Comparison of ENCODE assay signal across 19 cellular contexts in the genomic region with DNA sequence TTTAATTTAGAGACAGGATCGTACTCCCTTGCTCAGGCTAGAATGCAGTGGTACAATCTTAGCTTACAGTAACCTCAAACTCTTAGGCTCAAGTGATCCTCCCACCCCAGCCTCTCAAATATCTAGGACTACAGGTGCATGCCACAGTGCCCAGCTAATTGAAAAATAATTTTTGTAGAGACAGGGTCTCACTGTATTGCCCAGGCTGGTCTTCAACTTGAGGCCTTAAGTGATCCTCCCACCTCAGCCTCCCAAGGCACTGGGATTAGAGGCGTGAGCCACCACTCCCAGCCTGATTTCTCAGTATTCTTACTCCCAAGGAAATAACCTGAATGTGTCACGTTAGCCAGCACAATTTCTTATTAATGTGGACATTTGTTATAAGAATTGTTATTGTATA. TPM values are rescaled to one million over a fixed set of nuclear protein-coding genes. Genes with fewer than 3 reads are reported as not detected.
DNase-seq lines count a peak whose midpoint lies in the region; ATAC-seq, FAIRE-seq and TF ChIP-seq lines count a peak whose summit lies in the region.
"Had no signal": no experiment of that assay in that cellular context is flagged by ENCODE, and none has a peak within 500 bp of the region (broad histone marks: within the 10 kb centered on the region; RNA-seq: fewer than 3 reads in every experiment).

No MANE protein-coding gene starts in this region.

- 91% methylated on average over 3 of the region's 3 CpGs for WGBS in HepG2 (ENCODE audit: low lambda C conversion rate)
- 90% methylated on average over 3 of the region's 3 CpGs for WGBS in right lobe of liver (ENCODE audit: insufficient coverage, low coverage, low lambda C conversion rate, missing lambda C conversion rate)
- WGBS in K562 (ENCODE audit: insufficient coverage, low coverage, missing lambda C conversion rate), result 65% methylated on average over 3 of the region's 3 CpGs
- no CpG with 5 or more reads among the region's 3 CpGs for WGBS in trophoblast cell (ENCODE audit: extremely low coverage, insufficient coverage, insufficient read length)

- TF ChIP-seq CTCF in HepG2 (CRISPR knock-in tag; IDR thresholded peaks at IDR 0.05) (no peak), right lobe of liver (IDR thresholded peaks at IDR 0.05) (no peak), Loucy (conservative IDR thresholded peaks at IDR 0.05; ENCODE audit: low read length) (no peak), K562 (IDR thresholded peaks at IDR 0.05 in 2 of 3, conservative IDR thresholded peaks at IDR 0.05 in 1 of 3; ENCODE audit: insufficient read depth in 2 of 3, low read depth in 1 of 3, low read length in 3 of 3) (no peak), MCF 10A (IDR thresholded peaks at IDR 0.05; ENCODE audit: unreplicated experiment) (no peak)

- H3K36me3 ChIP-seq in HepG2 (replicated peaks in 1 of 2; ENCODE audit: control insufficient read depth in 1 of 2, insufficient read depth in 2 of 2, low read length in 2 of 2) (0 out of 5 replicates have a peak, but pooled peaks cover 0 to 3% of the 10 kb centered on the region in 2 experiments), right lobe of liver (no peaks in the 10 kb centered on the region), Loucy (ENCODE audit: insufficient read depth, low read length) (no peaks in the 10 kb centered on the region), K562 (ENCODE audit: control insufficient read depth, insufficient read depth, low read length) (peaks cover 9% of the 10 kb centered on the region; the same call in 1 of the 3 replicates), trophoblast cell (ENCODE audit: control insufficient read depth in 1 of 2, insufficient read depth in 2 of 2, low read length in 2 of 2) (peaks cover 0 to 2% of the 10 kb centered on the region in 2 experiments)

- H3K36me3 Mint-ChIP-seq in MCF 10A (ENCODE audit: insufficient read depth, unreplicated experiment), result no peaks in the 10 kb centered on the region

- H3K18ac ChIP-seq in trophoblast cell (ENCODE audit: low read length), result no peak overlapping the region

- BruUV-seq in HepG2 (replicated peaks; lab: Mats Ljungman, UMichigan), result no TSS peak
- no TSS peak for BruUV-seq in K562 (replicated peaks; lab: Mats Ljungman, UMichigan)
- no TSS peak for BruUV-seq in MCF 10A (replicated peaks; lab: Mats Ljungman, UMichigan)

- H4K8ac ChIP-seq in trophoblast cell (ENCODE audit: low read depth, low read length), result no peak overlapping the region

- no peak overlapping the region for H4K12ac ChIP-seq in trophoblast cell (ENCODE audit: low read depth, low read length)

- H3K14ac ChIP-seq in trophoblast cell (ENCODE audit: low read length), result no peak overlapping the region

- H3K27me3 Mint-ChIP-seq in MCF 10A (ENCODE audit: insufficient read depth, unreplicated experiment), result no peaks in the 10 kb centered on the region

- H3K79me2 ChIP-seq in HepG2 (ENCODE audit: insufficient read depth, low read length) (peaks cover 92% of the 10 kb centered on the region), Loucy (ENCODE audit: insufficient read depth, low read length) (peaks cover 100% of the 10 kb centered on the region), K562 (ENCODE audit: control insufficient read depth, insufficient read depth, low read length) (peaks cover 96% of the 10 kb centered on the region), trophoblast cell (ENCODE audit: control insufficient read depth, insufficient read depth, low read length, poor library complexity) (peaks cover 3% of the 10 kb centered on the region)

- TF ChIP-seq RAD21 in HepG2 (CRISPR knock-in tag; IDR thresholded peaks at IDR 0.05) (no peak), K562 (CRISPR knock-in tag; conservative IDR thresholded peaks at IDR 0.05 in 1 of 2, IDR thresholded peaks at IDR 0.05 in 1 of 2) (no peak)

- peak overlapping the region; percentile 19 for H3K4ac ChIP-seq in trophoblast cell (ENCODE audit: low read depth, low read length)

- no peaks in the 10 kb centered on the region for H3K79me1 ChIP-seq in trophoblast cell (ENCODE audit: low read length)

- no peak overlapping the region for H2BK120ac ChIP-seq in trophoblast cell (ENCODE audit: insufficient read depth, low read length, poor library complexity)

- H3K9me2 ChIP-seq in Loucy (replicated peaks; ENCODE audit: low read depth, low read length), result no peaks in the 10 kb centered on the region

- intact Hi-C loops in HepG2 (cut with micrococcal nuclease; ENCODE audit: unreplicated experiment), result no loop called here
- intact Hi-C loops in right lobe of liver (cut with DNase I), result no loop called here
- intact Hi-C loops in K562 (cut with micrococcal nuclease), result no loop called here
- intact Hi-C loops in MCF 10A (cut with micrococcal nuclease), result no loop called here

- H3K9me3 ChIP-seq in HepG2 (ENCODE audit: low read length), result no peaks in the 10 kb centered on the region
- H3K9me3 ChIP-seq in right lobe of liver, result no peaks in the 10 kb centered on the region
- no peaks in the 10 kb centered on the region for H3K9me3 ChIP-seq in Loucy (ENCODE audit: insufficient read depth, low read depth, low read length)
- no peaks in the 10 kb centered on the region for H3K9me3 ChIP-seq in K562 (replicated peaks; ENCODE audit: control insufficient read depth, insufficient read depth, low read depth, low read length)
- no peaks in the 10 kb centered on the region for H3K9me3 ChIP-seq in trophoblast cell (ENCODE audit: insufficient read depth, low read depth, low read length)
- H3K9me3 ChIP-seq: Caco-2 had no signal

- H3K9ac ChIP-seq in HepG2 (ENCODE audit: insufficient read depth, low read depth, low read length) (no peak overlapping the region), Loucy (ENCODE audit: low read depth, low read length, poor library complexity, severe bottlenecking) (no peak overlapping the region), K562 (ENCODE audit: insufficient read depth in 1 of 2, low read depth in 2 of 2, low read length in 2 of 2) (no peak overlapping the region), trophoblast cell (ENCODE audit: low read length) (no peak overlapping the region)
- H3K9ac ChIP-seq: GM23248 had no signal

- no peak for ATAC-seq in HepG2
- no peak for ATAC-seq in right lobe of liver
- no peak; the same call in 2 of the 3 replicates for ATAC-seq in K562
- no peak for ATAC-seq in GM18502 (IDR thresholded peaks at IDR 0.05; ENCODE audit: poor library complexity, unreplicated experiment)
- ATAC-seq: CD8-positive, alpha-beta T cell had no signal

- H2BK12ac ChIP-seq in trophoblast cell (ENCODE audit: low read length), result no peak overlapping the region

- H3F3A ChIP-seq in Loucy (ENCODE audit: low read depth), result no peaks in the 10 kb centered on the region

- CTCF ChIA-PET in HepG2 (lab: Yijun Ruan, JAX; ENCODE audit: low intra/inter-chr PET ratio, low total read pairs) (no interaction called here), K562 (lab: Yijun Ruan, JAX; ENCODE audit: low intra/inter-chr PET ratio) (no interaction called here), MCF 10A (lab: Yijun Ruan, JAX) (interaction anchor here (1.2 to 1.3 kb wide), 2 partner anchors 27 to 87 kb away, joined by 4 to 5 read pairs; no protein-coding TSS in a partner anchor)

- TF ChIP-seq POLR2A in HepG2 (IDR thresholded peaks at IDR 0.05; ENCODE audit: insufficient read depth in 1 of 2, low read depth in 2 of 2, low read length in 2 of 2) (no peak), right lobe of liver (IDR thresholded peaks at IDR 0.05) (no peak), K562 (conservative IDR thresholded peaks at IDR 0.05) (no peak)

- H3K27me3 ChIP-seq in HepG2 (ENCODE audit: control insufficient read depth in 1 of 2, insufficient read depth in 2 of 2, low read length in 2 of 2) (no peaks in the 10 kb centered on the region), right lobe of liver (no peaks in the 10 kb centered on the region), Loucy (ENCODE audit: insufficient read depth, low read length, poor library complexity, severe bottlenecking) (no peaks in the 10 kb centered on the region), K562 (ENCODE audit: control insufficient read depth in 2 of 2, insufficient read depth in 2 of 2, low read length in 2 of 2) (no peaks in the 10 kb centered on the region), trophoblast cell (ENCODE audit: insufficient read depth, low read length) (no peaks in the 10 kb centered on the region)

- H3K9me1 ChIP-seq in K562 (ENCODE audit: control insufficient read depth, insufficient read depth, low read length), result no peaks in the 10 kb centered on the region

- H3K23ac ChIP-seq in trophoblast cell (ENCODE audit: low read length), result no peak overlapping the region

- peaks cover 7% of the 10 kb centered on the region for H3K4me1 Mint-ChIP-seq in MCF 10A (ENCODE audit: insufficient read depth, unreplicated experiment)

- no peak overlapping the region for H3K4me2 ChIP-seq in HepG2 (ENCODE audit: low read depth, low read length)
- peak overlapping the region; percentile 62 for H3K4me2 ChIP-seq in Loucy (ENCODE audit: low read depth, low read length, poor library complexity, severe bottlenecking)
- H3K4me2 ChIP-seq in K562 (ENCODE audit: insufficient read depth, low read length), result no peak overlapping the region
- H3K4me2 ChIP-seq in trophoblast cell (ENCODE audit: low read length), result no peak overlapping the region

- H3K4me3 ChIP-seq in HepG2 (replicated peaks in 1 of 3; ENCODE audit: insufficient read depth in 1 of 3, low read depth in 2 of 3, low read length in 3 of 3) (no peak overlapping the region), right lobe of liver (no peak overlapping the region), Loucy (ENCODE audit: low read length, poor library complexity, severe bottlenecking) (peak overlapping the region; percentile 16), K562 (no peak overlapping the region), trophoblast cell (ENCODE audit: low read depth, low read length) (no peak overlapping the region)
- H3K4me3 ChIP-seq: GM23248 had no signal

- no peak overlapping the region for H3K27ac Mint-ChIP-seq in MCF 10A (ENCODE audit: low read depth, unreplicated experiment)
- H3K27ac Mint-ChIP-seq: CD8-positive, alpha-beta T cell had no signal

- no peak overlapping the region for H4K91ac ChIP-seq in trophoblast cell (ENCODE audit: low read depth, low read length)

- no peak overlapping the region for H3K4me3 Mint-ChIP-seq in MCF 10A (ENCODE audit: unreplicated experiment)
- H3K4me3 Mint-ChIP-seq: CD8-positive, alpha-beta T cell had no signal

- TF ChIP-seq EP300 in HepG2 (IDR thresholded peaks at IDR 0.05; ENCODE audit: low read depth in 2 of 2, low read length in 2 of 2), result no peak
- TF ChIP-seq EP300 in HepG2 (CRISPR knock-in tag; IDR thresholded peaks at IDR 0.05; ENCODE audit: borderline replicate concordance), result no peak
- no peak for TF ChIP-seq EP300 in K562 (IDR thresholded peaks at IDR 0.05; ENCODE audit: low read length)

- H4K20me1 ChIP-seq in HepG2 (ENCODE audit: insufficient read depth, low read length) (peaks cover 87% of the 10 kb centered on the region), Loucy (ENCODE audit: insufficient read depth, low read length, poor library complexity, severe bottlenecking) (peaks cover 86% of the 10 kb centered on the region), K562 (replicated peaks; ENCODE audit: control insufficient read depth, insufficient read depth, low read length) (peaks cover 25% of the 10 kb centered on the region)

- FAIRE-seq in HepG2 (lab: Jason Lieb, UNC) (no peak), K562 (lab: Jason Lieb, UNC) (no peak)
- FAIRE-seq: GM12892, GM19239, H1 had no signal

- DNase-seq in HepG2 (ENCODE audit: low spot score) (no peak), right lobe of liver (no peak), K562 (ENCODE audit: extremely low read depth in 1 of 4, low spot score in 3 of 4) (no peak), trophoblast cell (no peak), cortex of kidney (lab: John Stamatoyannopoulos, UW) (no peak), MCF 10A (ENCODE audit: unreplicated experiment) (no peak)
- DNase-seq: C1 segment of cervical spinal cord; Caco-2; CD8-positive, alpha-beta T cell; DMS153; DND-41; GM23248; H7; HCEC 1CT had no signal

- POLR2A ChIA-PET in HepG2 (lab: Yijun Ruan, JAX), result no interaction called here
- POLR2A ChIA-PET in K562 (lab: Yijun Ruan, JAX), result interaction anchor here (0.8 to 2.3 kb wide), 3 partner anchors 10 to 19 kb away, joined by 3 to 12 read pairs (median 4); partner anchors contain the start of gene RLF
- POLR2A ChIA-PET in MCF 10A (lab: Yijun Ruan, JAX), result interaction anchor here (0.8 to 3.3 kb wide), 4 partner anchors 9 to 87 kb away, joined by 3 to 14 read pairs (median 3); partner anchors contain the start of genes RLF and ZMPSTE24

- H3K9me3 Mint-ChIP-seq in MCF 10A (ENCODE audit: unreplicated experiment), result no peaks in the 10 kb centered on the region
- H3K9me3 Mint-ChIP-seq: CD8-positive, alpha-beta T cell had no signal

- in situ Hi-C loops in HepG2 (cut with HindIII; ENCODE audit: extremely low pct_ligation_motif_present, low pct_unique_long_range_greater_than_20kb) (no loop called here), K562 (cut with MboI) (no loop called here)

- no peak overlapping the region for H3K27ac ChIP-seq in HepG2 (ENCODE audit: extremely low read length, insufficient read depth, low read length)
- H3K27ac ChIP-seq in right lobe of liver, result no peak overlapping the region
- no peak overlapping the region for H3K27ac ChIP-seq in K562 (ENCODE audit: extremely low read depth, low read depth, low read length)
- H3K27ac ChIP-seq in trophoblast cell (ENCODE audit: low read depth, low read length), result no peak overlapping the region
- H3K27ac ChIP-seq: GM23248 had no signal

- H3K4me1 ChIP-seq in HepG2 (ENCODE audit: insufficient read depth, low read length) (no peaks in the 10 kb centered on the region), right lobe of liver (peaks cover 0 to 4% (median 0%) of the 10 kb centered on the region in 4 donors), Loucy (ENCODE audit: insufficient read depth, low read length, poor library complexity, severe bottlenecking) (peaks cover 19% of the 10 kb centered on the region), K562 (replicated peaks in 1 of 2; ENCODE audit: control insufficient read depth in 2 of 2, insufficient read depth in 2 of 2, low read length in 2 of 2) (peaks cover 9 to 13% of the 10 kb centered on the region in 2 experiments; a peak in 4 of 5 replicates), trophoblast cell (ENCODE audit: control insufficient read depth in 1 of 2, insufficient read depth in 2 of 2, low read length in 2 of 2) (no peaks in the 10 kb centered on the region)
- H3K4me1 ChIP-seq: Caco-2 had no signal

- H2AFZ ChIP-seq in HepG2 (ENCODE audit: low read length) (no peak overlapping the region), Loucy (ENCODE audit: low read length) (no peak overlapping the region), K562 (ENCODE audit: low read depth, low read length) (no peak overlapping the region), trophoblast cell (ENCODE audit: insufficient read depth, low read length, poor library complexity) (no peak overlapping the region)
- H2AFZ ChIP-seq: GM23248 had no signal

- H2AK5ac ChIP-seq in trophoblast cell (ENCODE audit: low read length), result no peak overlapping the region

- H2BK5ac ChIP-seq in trophoblast cell (ENCODE audit: low read depth, low read length, poor library complexity), result no peak overlapping the region

RNA-seq across cellular contexts. Expression of gene RLF, which starts 9.8 kb away (rescaled TPM):
- 15.7 and 27.2 TPM in 2 replicates for total RNA-seq in HepG2 (2016; rRNA removed; fragmentation: Illumina TruSeq; extraction: Trizol)
- total RNA-seq in HepG2 (2016; cell fraction: cytosol; rRNA removed; fragmentation: Illumina TruSeq; extraction: Trizol; ENCODE audit: low read depth), result 4.8 and 5.3 TPM in 2 replicates
- 15.7 and 25.8 TPM in 2 replicates for total RNA-seq in HepG2 (2016; cell fraction: insoluble cytoplasmic fraction; rRNA removed; fragmentation: Illumina TruSeq; extraction: Trizol)
- 5.3 and 6.4 TPM in 2 replicates for total RNA-seq in HepG2 (2016; cell fraction: membrane; rRNA removed; fragmentation: Illumina TruSeq; extraction: Trizol)
- 18.0 and 19.4 TPM in 2 replicates for total RNA-seq in HepG2 (2016; cell fraction: nucleus; rRNA removed; fragmentation: Illumina TruSeq; extraction: Trizol)
- polyA plus RNA-seq in HepG2 (2011; rRNA removed), result 7.0 and 9.0 TPM in 2 replicates
- 3.0 and 5.4 TPM in 2 replicates for polyA plus RNA-seq in HepG2 (2011; cell fraction: cytosol; rRNA removed)
- 6.5 and 6.6 TPM in 2 replicates for polyA plus RNA-seq in HepG2 (2011; cell fraction: nucleus; rRNA removed)
- 10.2 and 11.1 TPM in 2 replicates for polyA plus RNA-seq in HepG2 (2012)
- 0.23 TPM in 2 replicates for polyA plus RNA-seq in HepG2 (2016; cell fraction: cytosol; fragmentation: Illumina TruSeq; extraction: Trizol; ENCODE audit: low read depth)
- polyA plus RNA-seq in HepG2 (2016; cell fraction: insoluble cytoplasmic fraction; fragmentation: Illumina TruSeq; extraction: Trizol; ENCODE audit: low read depth), result 9.7 and 9.9 TPM in 2 replicates
- polyA plus RNA-seq in HepG2 (2016; cell fraction: membrane; fragmentation: Illumina TruSeq; extraction: Trizol; ENCODE audit: low read depth), result 0.85 and 0.98 TPM in 2 replicates
- 14.6 TPM in 2 replicates for polyA plus RNA-seq in HepG2 (2016; cell fraction: nucleus; fragmentation: Illumina TruSeq; extraction: Trizol; ENCODE audit: insufficient read depth, low read depth)
- 5.4 and 7.5 TPM in 2 replicates for polyA minus RNA-seq in HepG2 (2011; rRNA and poly(A)+ RNA removed; ENCODE audit: low replicate concordance)
- polyA minus RNA-seq in HepG2 (2011; cell fraction: cytosol; rRNA and poly(A)+ RNA removed), result 16.5 and 19.7 TPM in 2 replicates
- 32.4 and 33.8 TPM in 2 replicates for polyA minus RNA-seq in HepG2 (2011; cell fraction: nucleus; rRNA and poly(A)+ RNA removed)
- 10 to 100 TPM in 1 of 6 experiments, 1 to 10 TPM in 5; 4.6 to 12.3 (median 6.0) TPM for total RNA-seq in right lobe of liver
- total RNA-seq in K562 (2011; cell fraction: chromatin; rRNA removed; ENCODE audit: low replicate concordance), result 25.3 and 85.9 TPM in 2 replicates
- total RNA-seq in K562 (2011; cell fraction: nucleolus; rRNA removed), result 15.0 and 23.9 TPM in 2 replicates
- 31.8 and 32.3 TPM in 2 replicates for total RNA-seq in K562 (2011; cell fraction: nucleoplasm; rRNA removed)
- 16.8 and 18.8 TPM in 2 replicates for total RNA-seq in K562 (2014; rRNA removed)
- 35.0 and 37.5 TPM in 2 replicates for total RNA-seq in K562 (2014; rRNA removed; fragmentation: Illumina TruSeq; extraction: Trizol)
- 31.6 and 33.0 TPM in 2 replicates for total RNA-seq in K562 (2015; rRNA removed; fragmentation: Illumina TruSeq; extraction: Trizol)
- total RNA-seq in K562 (2021), result 21.2 and 22.1 TPM in 2 replicates
- 27.9 and 30.2 TPM in 2 replicates for polyA plus RNA-seq in K562 (2011; rRNA removed)
- 4.4 and 11.8 TPM in 2 replicates for polyA plus RNA-seq in K562 (2011; cell fraction: cytosol; rRNA removed)
- 12.8 and 23.6 TPM in 2 replicates for polyA plus RNA-seq in K562 (2011; cell fraction: nucleus; rRNA removed)
- 13.4 and 15.1 TPM in 2 replicates for polyA plus RNA-seq in K562 (2012)
- polyA plus RNA-seq in K562 (2014; fragmentation: Illumina TruSeq; extraction: Trizol), result 17.7 and 21.8 TPM in 2 replicates
- polyA plus RNA-seq in K562 (2014; fragmentation: Nextera tagmentation; extraction: Ambion mirVana), result 1 to 10 TPM; 3.6 to 5.6 TPM
- 11.2 and 11.5 TPM in 2 replicates for polyA plus RNA-seq in K562 (2014; rRNA removed)
- polyA minus RNA-seq in K562 (2011; rRNA and poly(A)+ RNA removed), result 66.1 and 103 TPM in 2 replicates
- polyA minus RNA-seq in K562 (2011; cell fraction: cytosol; rRNA and poly(A)+ RNA removed), result 27.9 and 28.1 TPM in 2 replicates
- polyA minus RNA-seq in K562 (2011; cell fraction: nucleus; rRNA and poly(A)+ RNA removed), result 14.7 and 38.4 TPM in 2 replicates
- 18.1 and 19.0 TPM in 2 replicates for polyA plus RNA-seq in trophoblast cell (2013)
- total RNA-seq in MCF 10A (2022), result 8.8 and 11.2 TPM in 2 replicates

Comparison
In these comparisons a context has a peak if more than half of its experiments do, and no peak if none do; other contexts are left out.
1. Of the 241 proteins assayed by ChIP-seq in both HepG2 and K562: peak only in HepG2: none; only in K562: none; in both: ZNF121; in neither: 240.